ENCODE assay signal across 30 cellular contexts in genomic region chr10:106436123-106436740, GRCh38.
DNase-seq lines count a peak whose midpoint lies in the region; ATAC-seq and TF ChIP-seq lines count a peak whose summit lies in the region.
"Had no signal": no experiment of that assay in that cellular context is flagged by ENCODE, and none has a peak within 500 bp of the region (broad histone marks: within the 10 kb centered on the region; RNA-seq: fewer than 3 reads in every experiment).

No MANE protein-coding gene starts in this region.

- H3K4ac ChIP-seq in mesendoderm (ENCODE audit: low read depth, low read length) (no peak overlapping the region), neuronal stem cell (ENCODE audit: low read length) (no peak overlapping the region)

- no peak overlapping the region for H3K14ac ChIP-seq in neuronal stem cell (ENCODE audit: low read length)

- H3K4me1 ChIP-seq in PC-3 (ENCODE audit: insufficient read depth, low read length): peaks cover 55% of the 10 kb centered on the region
- no peaks in the 10 kb centered on the region for H3K4me1 ChIP-seq in mesendoderm (ENCODE audit: control insufficient read depth, low read depth, low read length)
- no peaks in the 10 kb centered on the region for H3K4me1 ChIP-seq in neuronal stem cell (ENCODE audit: control insufficient read depth in 2 of 2, insufficient read depth in 1 of 2, low read depth in 1 of 2, low read length in 2 of 2)
- H3K4me1 ChIP-seq: adrenal gland, BE2C, gastrocnemius medialis, sigmoid colon, upper lobe of left lung had no signal

- H2BK12ac ChIP-seq in neuronal stem cell (ENCODE audit: low read length): no peak overlapping the region

- no peaks in the 10 kb centered on the region for H3K9me2 ChIP-seq in PC-3 (replicated peaks; ENCODE audit: low read length)

- no peaks in the 10 kb centered on the region for H3K79me1 ChIP-seq in mesendoderm (ENCODE audit: low read length)
- no peaks in the 10 kb centered on the region for H3K79me1 ChIP-seq in neuronal stem cell (ENCODE audit: low read depth, low read length)

- no peak overlapping the region for H2BK15ac ChIP-seq in mesendoderm (replicated peaks; ENCODE audit: low read depth)
- H2BK15ac ChIP-seq in neuronal stem cell (ENCODE audit: low read length): no peak overlapping the region

- H2AFZ ChIP-seq in PC-3 (ENCODE audit: low read length) (no peak overlapping the region), neuronal stem cell (ENCODE audit: low read length) (no peak overlapping the region)

- H4K20me1 ChIP-seq in PC-3 (ENCODE audit: low read length): no peaks in the 10 kb centered on the region

- H2BK5ac ChIP-seq in mesendoderm (ENCODE audit: low read length) (no peak overlapping the region), neuronal stem cell (ENCODE audit: low read length) (no peak overlapping the region)

- H3K9ac ChIP-seq in PC-3 (ENCODE audit: low read length): peak overlapping the region; percentile 95
- H3K9ac ChIP-seq in mesendoderm (ENCODE audit: low read length): no peak overlapping the region
- no peak overlapping the region for H3K9ac ChIP-seq in neuronal stem cell (ENCODE audit: low read depth, low read length, poor library complexity)

- peaks cover 16% of the 10 kb centered on the region for H3F3A ChIP-seq in PC-3 (ENCODE audit: low read length, unreplicated experiment)

- peak; percentile 66 for ATAC-seq in PC-3
- no peak for ATAC-seq in HG02885 (IDR thresholded peaks at IDR 0.05; ENCODE audit: poor library complexity, unreplicated experiment)
- ATAC-seq: activated CD4-positive, CD25-positive, alpha-beta regulatory T cell treated with anti-CD3 and anti-CD28 coated beads, Interleukin-2, amount 50 U/mL, for 24 hours; activated CD8-positive, alpha-beta T cell treated with anti-CD3 and anti-CD28 coated beads for 36 hours; gastrocnemius medialis; K562; left cardiac atrium; naive thymus-derived CD8-positive, alpha-beta T cell; Right ventricle myocardium inferior had no signal

- H3K9me3 ChIP-seq in PC-3 (ENCODE audit: low read length) (0 out of 2 replicates have a peak, but pooled peaks cover 9% of the 10 kb centered on the region), neuronal stem cell (replicated peaks in 1 of 2; ENCODE audit: control insufficient read depth in 2 of 2, insufficient read depth in 1 of 2, low read depth in 1 of 2, low read length in 2 of 2) (no peaks in the 10 kb centered on the region), WERI-Rb-1 (ENCODE audit: severe bottlenecking) (no peaks in the 10 kb centered on the region)
- H3K9me3 ChIP-seq: BE2C, gastrocnemius medialis, upper lobe of left lung had no signal

- H2AK5ac ChIP-seq in mesendoderm (ENCODE audit: low read length): no peak overlapping the region
- H2AK5ac ChIP-seq in neuronal stem cell (ENCODE audit: low read depth, low read length): no peak overlapping the region

- H3K18ac ChIP-seq in mesendoderm (ENCODE audit: low read length) (no peak overlapping the region), neuronal stem cell (ENCODE audit: low read length) (no peak overlapping the region)

- intact Hi-C loops in PC-3 (cut with micrococcal nuclease): loop anchor here (1.0 to 5.0 kb wide), 2 partner anchors 11 to 71 kb away; no protein-coding TSS in a partner anchor

- no CpG with 5 or more reads among the region's 3 CpGs for WGBS in mesendoderm (ENCODE audit: extremely low coverage, insufficient coverage, low lambda C conversion rate)
- no CpG with 5 or more reads among the region's 3 CpGs for WGBS in neuronal stem cell (ENCODE audit: extremely low coverage in 2 of 2, insufficient read length in 2 of 2, insufficient replicate concordance in 1 of 2), 2 donors

- TSS peak; percentile 52 for BruUV-seq in PC-3 (replicated peaks; lab: Mats Ljungman, UMichigan)

- CTCF ChIA-PET in PC-3 (lab: Charles Lee): no interaction called here

- H3K27ac ChIP-seq in PC-3 (ENCODE audit: low read length) (peak overlapping the region; percentile 100), mesendoderm (ENCODE audit: low read depth, low read length) (no peak overlapping the region), neuronal stem cell (replicated peaks; ENCODE audit: low read length) (no peak overlapping the region), WERI-Rb-1 (no peak overlapping the region)
- H3K27ac ChIP-seq: adrenal gland, gastrocnemius medialis, HL-60, sigmoid colon, upper lobe of left lung had no signal

- no peaks in the 10 kb centered on the region for H3K79me2 ChIP-seq in PC-3 (ENCODE audit: low read length)
- H3K79me2 ChIP-seq in mesendoderm (ENCODE audit: control insufficient read depth, insufficient read depth, low read length): no peaks in the 10 kb centered on the region

- H3K27me3 ChIP-seq in PC-3 (ENCODE audit: low read length) (no peaks in the 10 kb centered on the region), mesendoderm (ENCODE audit: insufficient read depth, low read length, poor library complexity) (no peaks in the 10 kb centered on the region), neuronal stem cell (ENCODE audit: control insufficient read depth in 3 of 3, insufficient read depth in 3 of 3, low read depth in 1 of 3, low read length in 3 of 3) (no peaks in the 10 kb centered on the region), WERI-Rb-1 (ENCODE audit: insufficient read depth, low read depth, severe bottlenecking) (no peaks in the 10 kb centered on the region)
- H3K27me3 ChIP-seq: adrenal gland, BE2C, dorsolateral prefrontal cortex, gastrocnemius medialis, sigmoid colon, upper lobe of left lung had no signal

- H3K23ac ChIP-seq in mesendoderm (ENCODE audit: low read length) (no peak overlapping the region), neuronal stem cell (ENCODE audit: low read depth, low read length, poor library complexity) (no peak overlapping the region)

- H4K5ac ChIP-seq in mesendoderm (ENCODE audit: low read length): no peak overlapping the region

- no peak for TF ChIP-seq CTCF in PC-3 (conservative IDR thresholded peaks at IDR 0.05; ENCODE audit: low read depth, low read length)
- no peak for TF ChIP-seq CTCF in epithelial cell of esophagus (IDR thresholded peaks at IDR 0.05; ENCODE audit: insufficient read depth, low read depth, low read length, missing control alignments)
- TF ChIP-seq CTCF in WERI-Rb-1 (IDR thresholded peaks at IDR 0.05; ENCODE audit: low read depth, low read length): no peak

- H3K36me3 ChIP-seq in PC-3 (ENCODE audit: low read depth, low read length) (peaks cover 8% of the 10 kb centered on the region; the same call in 1 of the 2 replicates), mesendoderm (ENCODE audit: control insufficient read depth, insufficient read depth, low read length) (no peaks in the 10 kb centered on the region), neuronal stem cell (replicated peaks in 1 of 2; ENCODE audit: control insufficient read depth in 2 of 2, insufficient read depth in 2 of 2, low read length in 2 of 2) (no peaks in the 10 kb centered on the region), WERI-Rb-1 (no peaks in the 10 kb centered on the region)
- H3K36me3 ChIP-seq: adrenal gland, BE2C, gastrocnemius medialis, sigmoid colon, upper lobe of left lung had no signal

- DNase-seq in EH (ENCODE audit: low read depth): peak; percentile 71
- peak; percentile 92 for DNase-seq in PC-3
- peak; percentile 96 for DNase-seq in epithelial cell of esophagus (ENCODE audit: low read depth)
- DNase-seq in mesendoderm: peak; percentile 7
- DNase-seq in neuronal stem cell (ENCODE audit: low spot score): no peak
- no peak for DNase-seq in epidermal melanocyte (ENCODE audit: insufficient read length, low spot score)
- DNase-seq in WERI-Rb-1: no peak
- DNase-seq: activated CD8-positive, alpha-beta T cell treated with anti-CD3 and anti-CD28 coated beads for 36 hours; activated naive CD4-positive, alpha-beta T cell; activated T-cell treated with anti-CD3 and anti-CD28 coated beads, Interleukin-2, amount 50 U/mL, for 24 hours; adrenal gland; BE2C; central memory CD4-positive, alpha-beta T cell; COR-L47; DND-41; gastrocnemius medialis; GOT3; left cardiac atrium; naive thymus-derived CD8-positive, alpha-beta T cell; NCI-H1694; NCI-H2171 treated with DMSO at 0.1 percent for 48 hours; NCI-H748 treated with DMSO at 0.1 percent for 48 hours; sigmoid colon; upper lobe of left lung had no signal

- POLR2A ChIA-PET in PC-3 (lab: Charles Lee; ENCODE audit: unreplicated experiment): no interaction called here

- H3K56ac ChIP-seq in mesendoderm (ENCODE audit: low read length): no peak overlapping the region

- H4K8ac ChIP-seq in mesendoderm (ENCODE audit: low read depth, low read length) (no peak overlapping the region), neuronal stem cell (ENCODE audit: low read depth, low read length) (no peak overlapping the region)

- H3K4me3 ChIP-seq in PC-3 (ENCODE audit: low read length) (no peak overlapping the region), epithelial cell of esophagus (ENCODE audit: low read length) (no peak overlapping the region), mesendoderm (ENCODE audit: low read length) (no peak overlapping the region), neuronal stem cell (ENCODE audit: low read length in 2 of 2) (no peak overlapping the region), WERI-Rb-1 (ENCODE audit: low read depth, low read length) (no peak overlapping the region)
- H3K4me3 ChIP-seq: adrenal gland, dorsolateral prefrontal cortex, gastrocnemius medialis, K562, sigmoid colon, upper lobe of left lung had no signal

- H3K4me2 ChIP-seq in PC-3 (ENCODE audit: low read length) (peak overlapping the region; percentile 66), mesendoderm (ENCODE audit: low read length) (no peak overlapping the region), neuronal stem cell (ENCODE audit: insufficient read depth, low read length, poor library complexity, severe bottlenecking) (no peak overlapping the region)

- H4K91ac ChIP-seq in neuronal stem cell (ENCODE audit: low read depth, low read length, poor library complexity): no peak overlapping the region

- H2BK120ac ChIP-seq in mesendoderm (ENCODE audit: low read depth, low read length) (no peak overlapping the region), neuronal stem cell (ENCODE audit: low read depth, low read length) (no peak overlapping the region)

Comparison
In these comparisons a context has a peak if more than half of its experiments do, and no peak if none do; other contexts are left out.
1. DNase-seq: peak in EH (single experiment), PC-3 (single experiment), epithelial cell of esophagus (single experiment) and mesendoderm (single experiment); none in neuronal stem cell (single experiment), epidermal melanocyte (single experiment) and WERI-Rb-1 (single experiment).